ENCODE assay signal across 7 cellular contexts in genomic region chr5:181207214-181207959, GRCh38. TPM values are rescaled to one million over a fixed set of nuclear protein-coding genes. Genes with fewer than 3 reads are reported as not detected.
DNase-seq lines count a peak whose midpoint lies in the region; ATAC-seq lines count a peak whose summit lies in the region.

No MANE protein-coding gene starts in this region.

- DNase-seq in NAMALWA (ENCODE audit: low spot score) (peak; percentile 93), Right ventricle myocardium superior (peak; percentile 87), putamen (ENCODE audit: low spot score) (peak; percentile 85), DMS53 (lab: John Stamatoyannopoulos, UW) (no peak), NCI-H510A treated with DMSO at 0.1 percent for 48 hours (lab: John Stamatoyannopoulos, UW) (no peak)
- DNase-seq in activated effector memory CD4-positive, alpha-beta T cell treated with Interleukin-2 at 50 U/mL for 16 hours: peak; percentile 52

- ATAC-seq in GM21381 (IDR thresholded peaks at IDR 0.05; ENCODE audit: unreplicated experiment): peak; percentile 38
- ATAC-seq in Right ventricle myocardium superior (ENCODE audit: poor library complexity): peak; percentile 48

- intact Hi-C loops in Right ventricle myocardium superior (cut with DNase I): loop anchor here (2.0 kb wide), 2 partner anchors 15 to 17 kb away; partner anchors contain the start of gene TRIM41

RNA-seq across cellular contexts. Expression of gene TRIM7, which starts 2.4 kb away (rescaled TPM):
- total RNA-seq in Right ventricle myocardium superior: 10.8 TPM

RNA-seq across cellular contexts. Expression of gene TRIM41, which starts 15.7 kb away (rescaled TPM):
- 20.7 TPM for total RNA-seq in Right ventricle myocardium superior

RNA-seq across cellular contexts. Expression of gene RACK1, which starts 36.3 kb away (rescaled TPM):
- total RNA-seq in Right ventricle myocardium superior: 577 TPM

RNA-seq across cellular contexts. Expression of gene TRIM52, which starts 53.6 kb away (rescaled TPM):
- 9.3 TPM for total RNA-seq in Right ventricle myocardium superior

Comparison
In these comparisons a context has a peak if more than half of its experiments do, and no peak if none do; other contexts are left out.
1. DNase-seq: peak in NAMALWA (single experiment), activated effector memory CD4-positive, alpha-beta T cell treated with Interleukin-2 at 50 U/mL for 16 hours (single experiment), Right ventricle myocardium superior (single experiment) and putamen (single experiment); none in DMS53 (single experiment) and NCI-H510A treated with DMSO at 0.1 percent for 48 hours (single experiment).